In the genomic region with DNA sequence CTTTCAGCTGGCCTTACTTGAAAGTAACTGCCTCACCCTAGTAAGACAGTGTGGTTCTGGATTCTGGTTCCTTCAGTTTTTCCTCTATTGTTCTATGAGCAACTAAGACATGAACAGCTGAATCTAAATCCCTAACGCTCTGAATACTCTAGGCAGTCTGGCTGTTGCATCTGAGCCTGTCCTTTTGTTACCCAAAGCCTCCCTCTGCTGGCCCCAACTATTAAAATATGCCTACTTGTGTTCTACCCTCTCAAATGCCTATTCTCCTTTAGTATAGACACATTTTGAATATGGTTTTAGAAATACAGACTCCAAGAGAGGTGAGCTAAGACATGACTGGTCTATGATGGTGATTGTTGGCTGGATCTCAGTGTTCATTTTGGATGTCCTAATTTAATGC, we compare ENCODE assay signal across 11 cellular contexts.
DNase-seq lines count a peak whose midpoint lies in the region; ATAC-seq, FAIRE-seq and TF ChIP-seq lines count a peak whose summit lies in the region.
"Had no signal": no experiment of that assay in that cellular context is flagged by ENCODE, and none has a peak within 500 bp of the region (broad histone marks: within the 10 kb centered on the region; RNA-seq: fewer than 3 reads in every experiment).

No MANE protein-coding gene starts in this region.

- peak; percentile 54 for TF ChIP-seq CTCF in left ventricle myocardium inferior (IDR thresholded peaks at IDR 0.05; ENCODE audit: borderline replicate concordance)

- intact Hi-C loops in left ventricle myocardium inferior (cut with micrococcal nuclease) = loop anchor here (10.0 kb wide), 1 partner anchor 518 kb away; no protein-coding TSS in a partner anchor

- H3K4me3 ChIP-seq in left ventricle myocardium inferior = no peak overlapping the region

- H3K4me1 ChIP-seq in left ventricle myocardium inferior = no peaks in the 10 kb centered on the region

- DNase-seq in NCI-H2171 treated with DMSO at 0.1 percent for 48 hours (lab: John Stamatoyannopoulos, UW) (peak; percentile 36), NCI-H2171 (lab: John Stamatoyannopoulos, UW) (no peak), SK-N-DZ (ENCODE audit: low spot score) (peak; percentile 1), left ventricle myocardium inferior (no peak), superior temporal gyrus (ENCODE audit: extremely low spot score) (peak; percentile 85), RCC 7860 (ENCODE audit: low spot score) (no peak)
- DNase-seq: kidney had no signal

- H3K27me3 ChIP-seq in left ventricle myocardium inferior (ENCODE audit: low read depth) = no peaks in the 10 kb centered on the region

- no peak for FAIRE-seq in RCC 7860 (lab: Jason Lieb, UNC)
- FAIRE-seq: GM18507, kidney, urothelium cell line had no signal

- no peaks in the 10 kb centered on the region for H3K36me3 ChIP-seq in left ventricle myocardium inferior

- H3K27ac ChIP-seq in left ventricle myocardium inferior (replicated peaks) = no peak overlapping the region

- ATAC-seq in GM21390 (IDR thresholded peaks at IDR 0.05; ENCODE audit: unreplicated experiment) (no peak), GM21447 (IDR thresholded peaks at IDR 0.05; ENCODE audit: unreplicated experiment) (no peak)

- peaks cover 14% of the 10 kb centered on the region for H3K9me3 ChIP-seq in left ventricle myocardium inferior (replicated peaks)

Comparison
In these comparisons a context has a peak if more than half of its experiments do, and no peak if none do; other contexts are left out.
1. DNase-seq: peak in NCI-H2171 treated with DMSO at 0.1 percent for 48 hours (single experiment), SK-N-DZ (single experiment) and superior temporal gyrus (single experiment); none in NCI-H2171 (single experiment), left ventricle myocardium inferior (single experiment) and RCC 7860 (single experiment).